In genomic region chr5:90747693-90748092, GRCh38 we compare ENCODE assay signal across 25 cellular contexts.
DNase-seq lines count a peak whose midpoint lies in the region; ATAC-seq, FAIRE-seq and TF ChIP-seq lines count a peak whose summit lies in the region.
"Had no signal": no experiment of that assay in that cellular context is flagged by ENCODE, and none has a peak within 500 bp of the region (broad histone marks: within the 10 kb centered on the region; RNA-seq: fewer than 3 reads in every experiment).

No MANE protein-coding gene starts in this region.

- H3K9me2 ChIP-seq in HCT116 (ENCODE audit: insufficient read depth) = no peaks in the 10 kb centered on the region

- TF ChIP-seq RAD21 in HCT116 (IDR thresholded peaks at IDR 0.05; ENCODE audit: low read depth) = no peak

- H3K36me3 ChIP-seq in HCT116 (ENCODE audit: control insufficient read depth in 1 of 2, insufficient read depth in 2 of 2, low read length in 2 of 2) = no peaks in the 10 kb centered on the region
- H3K36me3 ChIP-seq in kidney epithelial cell (ENCODE audit: control insufficient read depth, insufficient read depth, low read length) = no peaks in the 10 kb centered on the region
- H3K36me3 ChIP-seq: pancreas, sigmoid colon had no signal

- H3K4me1 ChIP-seq in HCT116 (ENCODE audit: control insufficient read depth in 1 of 2, insufficient read depth in 2 of 2, low read length in 2 of 2) = peaks cover 0 to 12% of the 10 kb centered on the region in 2 experiments; a peak in 2 of 4 replicates
- H3K4me1 ChIP-seq: pancreas, sigmoid colon had no signal

- H3K9me3 ChIP-seq in HCT116 (ENCODE audit: control insufficient read depth in 1 of 2, insufficient read depth in 1 of 2, low read depth in 1 of 2, low read length in 2 of 2) = no peaks in the 10 kb centered on the region
- H3K9me3 ChIP-seq: pancreas, sigmoid colon had no signal

- RAD21 ChIA-PET in HCT116 (lab: Charles Lee; ENCODE audit: low non-redundant PET in 1 of 2, low total read pairs in 2 of 2, uncharacterized antibody in 2 of 2, unreplicated experiment in 2 of 2) = no interaction called here

- TF ChIP-seq POLR2A in HCT116 (IDR thresholded peaks at IDR 0.05; ENCODE audit: borderline replicate concordance, extremely low read depth, insufficient read depth, insufficient read length) = no peak

- H3K4me3 ChIP-seq in HCT116 (replicated peaks in 1 of 2; ENCODE audit: low read depth in 1 of 2, low read length in 2 of 2) (no peak overlapping the region), kidney epithelial cell (ENCODE audit: low read depth, low read length) (no peak overlapping the region)
- H3K4me3 ChIP-seq: dorsolateral prefrontal cortex, pancreas, sigmoid colon had no signal

- intact Hi-C loops in HCT116 (cut with micrococcal nuclease) = no loop called here

- no peak for TF ChIP-seq CTCF in HCT116 (IDR thresholded peaks at IDR 0.05 in 2 of 3, conservative IDR thresholded peaks at IDR 0.05 in 1 of 3; ENCODE audit: borderline replicate concordance in 1 of 3, insufficient read depth in 1 of 3, low read depth in 2 of 3, low read length in 2 of 3)
- TF ChIP-seq CTCF in kidney epithelial cell (IDR thresholded peaks at IDR 0.05; ENCODE audit: insufficient read depth, low read length, poor library complexity, severe bottlenecking) = no peak
- no peak for TF ChIP-seq CTCF in D721Med (IDR thresholded peaks at IDR 0.05; ENCODE audit: insufficient read depth, missing control alignments)

- peak overlapping the region; percentile 34 for H3K4me2 ChIP-seq in HCT116 (ENCODE audit: low read length)

- H3K79me2 ChIP-seq in HCT116 (ENCODE audit: insufficient read depth, low read length) = no peaks in the 10 kb centered on the region

- BruUV-seq in HCT116 (replicated peaks; lab: Mats Ljungman, UMichigan) = no TSS peak

- H3K27ac ChIP-seq in HCT116 (ENCODE audit: low read depth, low read length) = no peak overlapping the region
- H3K27ac ChIP-seq: dorsolateral prefrontal cortex, pancreas, sigmoid colon had no signal

- H2AFZ ChIP-seq in HCT116 (ENCODE audit: low read depth, low read length, poor library complexity, severe bottlenecking) = no peak overlapping the region

- in situ Hi-C loops in ACHN (cut with HindIII; ENCODE audit: low pct_ligation_motif_present, low pct_unique_long_range_greater_than_20kb, low sequenced_read_pairs) = no loop called here

- CTCF ChIA-PET in HCT116 (lab: Charles Lee) = no interaction called here

- ATAC-seq in HCT116 (peak; percentile 20; the same call in 1 of the 2 replicates), GM21786 (IDR thresholded peaks at IDR 0.05; ENCODE audit: unreplicated experiment) (no peak), GM18858 (IDR thresholded peaks at IDR 0.05; ENCODE audit: unreplicated experiment) (no peak)
- ATAC-seq: activated CD8-positive, alpha-beta T cell treated with anti-CD3 and anti-CD28 coated beads for 36 hours; HepG2; left cardiac atrium; natural killer cell treated with Interleukin-12 subunit alpha and Interleukin-12 subunit beta and Interleukin-15 and Interleukin-18, amount 100 ng/mL, for 72 hours; Panc1; pancreas; stimulated activated memory B cell treated with anti-CD40 and anti-IgM and Interleukin-4, amounts not matched to agents 10 μg/mL and 1 μg/mL and 100 μg/mL, for 72 hours had no signal

- no peaks in the 10 kb centered on the region for H4K20me1 ChIP-seq in HCT116 (ENCODE audit: insufficient read depth)

- no peak for FAIRE-seq in D721Med (lab: Jason Lieb, UNC)
- FAIRE-seq: frontal cortex, GM12892, HepG2, pancreas had no signal

- POLR2A ChIA-PET in HCT116 (lab: Charles Lee) = no interaction called here

- no peak overlapping the region for H3K9ac ChIP-seq in HCT116 (ENCODE audit: low read length)

- DNase-seq in ACHN (peak; percentile 39), HCT116 (ENCODE audit: low read depth, low spot score) (no peak), T1000 (lab: John Stamatoyannopoulos, UW) (peak; percentile 10), kidney epithelial cell (ENCODE audit: low read depth) (peak; percentile 26), D721Med (ENCODE audit: insufficient read length, low spot score) (no peak)
- DNase-seq in activated CD4-positive, CD25-positive, alpha-beta regulatory T cell treated with anti-CD3 and anti-CD28 coated beads, Interleukin-2, amount 50 U/mL, for 72 hours = no peak
- DNase-seq: activated CD4-positive, CD25-positive, alpha-beta regulatory T cell; activated CD8-positive, alpha-beta T cell treated with anti-CD3 and anti-CD28 coated beads for 36 hours; activated T-cell treated with anti-CD3 and anti-CD28 coated beads, Interleukin-2, amount 50 U/mL, for 1 hour; CD4-positive, CD25-positive, alpha-beta regulatory T cell; dorsolateral prefrontal cortex; H7; left cardiac atrium; NCI-H1417 treated with DMSO at 0.1 percent for 48 hours; NCI-H2171 treated with DMSO at 0.1 percent for 48 hours; pancreas; sigmoid colon had no signal

- no peaks in the 10 kb centered on the region for H3K27me3 ChIP-seq in HCT116 (ENCODE audit: insufficient read depth, low read length)
- no peaks in the 10 kb centered on the region for H3K27me3 ChIP-seq in kidney epithelial cell (ENCODE audit: control insufficient read depth, insufficient read depth, low read length)
- H3K27me3 ChIP-seq: pancreas, sigmoid colon had no signal

TF ChIP-seq in HCT116, 20 proteins besides CTCF, POLR2A, EP300 and RAD21:
- TF ChIP-seq, protein P1, sequence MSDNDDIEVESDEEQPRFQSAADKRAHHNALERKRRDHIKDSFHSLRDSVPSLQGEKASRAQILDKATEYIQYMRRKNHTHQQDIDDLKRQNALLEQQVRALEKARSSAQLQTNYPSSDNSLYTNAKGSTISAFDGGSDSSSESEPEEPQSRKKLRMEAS (IDR thresholded peaks at IDR 0.05) = no peak
- no peak for TF ChIP-seq ZNF274 (IDR thresholded peaks at IDR 0.05; ENCODE audit: low read depth, low read length)
- no peak for TF ChIP-seq TCF7L2 (IDR thresholded peaks at IDR 0.05; ENCODE audit: borderline replicate concordance, extremely low read depth, insufficient read depth, insufficient read length)
- no peak for TF ChIP-seq CEBPB (IDR thresholded peaks at IDR 0.05; ENCODE audit: low read depth)
- no peak for TF ChIP-seq JUND (IDR thresholded peaks at IDR 0.05)
- TF ChIP-seq EZH2phosphoT487 (IDR thresholded peaks at IDR 0.05; ENCODE audit: borderline replicate concordance) = no peak
- no peak for TF ChIP-seq SIN3A (IDR thresholded peaks at IDR 0.05; ENCODE audit: low read depth)

Comparison
In these comparisons a context has a peak if more than half of its experiments do, and no peak if none do; other contexts are left out.
1. DNase-seq: peak in ACHN (single experiment), T1000 (single experiment) and kidney epithelial cell (single experiment); none in HCT116 (single experiment), D721Med (single experiment) and activated CD4-positive, CD25-positive, alpha-beta regulatory T cell treated with anti-CD3 and anti-CD28 coated beads, Interleukin-2, amount 50 U/mL, for 72 hours (single experiment).